In the genomic region with DNA sequence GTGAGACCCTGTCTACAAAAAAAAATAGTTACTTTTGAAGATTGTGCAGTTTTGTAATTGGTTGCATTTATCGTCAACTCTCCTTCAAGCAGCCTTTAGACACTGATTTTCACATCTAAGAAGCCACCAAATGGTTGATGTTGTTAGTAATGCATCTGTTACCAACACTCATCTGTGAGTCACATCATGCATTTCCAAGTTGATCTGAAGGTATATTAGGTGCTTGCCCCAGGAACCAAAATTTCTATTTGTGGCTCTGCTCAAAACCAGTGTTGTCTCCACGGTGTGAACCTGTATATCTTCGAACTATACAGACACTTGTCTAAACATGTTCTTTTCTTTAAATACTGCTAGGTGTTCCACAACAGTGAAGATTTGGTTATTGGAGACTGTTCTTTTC, we compare ENCODE assay signal across 32 cellular contexts. TPM values are rescaled to one million over a fixed set of nuclear protein-coding genes. Genes with fewer than 3 reads are reported as not detected.
DNase-seq lines count a peak whose midpoint lies in the region; ATAC-seq, FAIRE-seq and TF ChIP-seq lines count a peak whose summit lies in the region.
"Had no signal": no experiment of that assay in that cellular context is flagged by ENCODE, and none has a peak within 500 bp of the region (broad histone marks: within the 10 kb centered on the region; RNA-seq: fewer than 3 reads in every experiment).

No MANE protein-coding gene starts in this region.

- peak overlapping the region; percentile 46 for H3K27ac Mint-ChIP-seq in activated T-cell treated with anti-CD3 and anti-CD28 coated beads, Interleukin-2, amount 50 U/mL, for 72 hours
- no peak overlapping the region for H3K27ac Mint-ChIP-seq in endothelial cell (ENCODE audit: unreplicated experiment)
- H3K27ac Mint-ChIP-seq: activated naive CD8-positive, alpha-beta T cell treated with anti-CD3 and anti-CD28 coated beads, Interleukin-2, amount 50 U/mL, for 24 hours; neural progenitor cell had no signal

- no peak overlapping the region for H3K4me2 ChIP-seq in smooth muscle cell
- H3K4me2 ChIP-seq: neural progenitor cell had no signal

- CTCF ChIA-PET in Panc1 (lab: Charles Lee) = interaction anchor here (0.6 kb wide), 1 partner anchor 65 kb away, joined by 5 read pairs; no protein-coding TSS in a partner anchor

- POLR2A ChIA-PET in Panc1 (lab: Charles Lee) = no interaction called here

- H3K4me1 Mint-ChIP-seq in activated T-cell treated with anti-CD3 and anti-CD28 coated beads, Interleukin-2, amount 50 U/mL, for 72 hours (ENCODE audit: low read depth) = peaks cover 5% of the 10 kb centered on the region
- H3K4me1 Mint-ChIP-seq in endothelial cell (ENCODE audit: unreplicated experiment) = no peaks in the 10 kb centered on the region
- H3K4me1 Mint-ChIP-seq: neural progenitor cell had no signal

- no peaks in the 10 kb centered on the region for H3K4me1 ChIP-seq in Panc1 (ENCODE audit: control insufficient read depth, insufficient read depth, low read length)
- no peaks in the 10 kb centered on the region for H3K4me1 ChIP-seq in smooth muscle cell (ENCODE audit: low read depth)
- H3K4me1 ChIP-seq: body of pancreas, neural progenitor cell, pancreas had no signal

- TF ChIP-seq POLR2A in GM18505 (IDR thresholded peaks at IDR 0.05; ENCODE audit: borderline replicate concordance, extremely low read depth, insufficient read depth, insufficient read length) = no peak

- H3K9me3 Mint-ChIP-seq in activated T-cell treated with anti-CD3 and anti-CD28 coated beads, Interleukin-2, amount 50 U/mL, for 72 hours = no peaks in the 10 kb centered on the region
- H3K9me3 Mint-ChIP-seq in endothelial cell (ENCODE audit: unreplicated experiment) = no peaks in the 10 kb centered on the region
- H3K9me3 Mint-ChIP-seq: activated naive CD8-positive, alpha-beta T cell treated with anti-CD3 and anti-CD28 coated beads, Interleukin-2, amount 50 U/mL, for 24 hours; activated T-cell treated with anti-CD3 and anti-CD28 coated beads, Interleukin-2, amount 50 U/mL, for 4 hours; CD4-positive, CD25-positive, alpha-beta regulatory T cell; neural progenitor cell had no signal

- no peaks in the 10 kb centered on the region for H3K27me3 Mint-ChIP-seq in activated T-cell treated with anti-CD3 and anti-CD28 coated beads, Interleukin-2, amount 50 U/mL, for 72 hours (ENCODE audit: low read depth)
- no peaks in the 10 kb centered on the region for H3K27me3 Mint-ChIP-seq in endothelial cell (ENCODE audit: unreplicated experiment)
- H3K27me3 Mint-ChIP-seq: activated naive CD8-positive, alpha-beta T cell treated with anti-CD3 and anti-CD28 coated beads, Interleukin-2, amount 50 U/mL, for 24 hours; CD4-positive, CD25-positive, alpha-beta regulatory T cell had no signal

- H3F3A ChIP-seq in smooth muscle cell (ENCODE audit: low read depth) = no peaks in the 10 kb centered on the region

- no peak overlapping the region for H3K9ac ChIP-seq in smooth muscle cell (ENCODE audit: low read depth)
- H3K9ac ChIP-seq: neural progenitor cell had no signal

- peaks cover 32% of the 10 kb centered on the region for H4K20me1 ChIP-seq in smooth muscle cell (ENCODE audit: low read depth)

- H3K36me3 Mint-ChIP-seq in activated T-cell treated with anti-CD3 and anti-CD28 coated beads, Interleukin-2, amount 50 U/mL, for 72 hours (ENCODE audit: insufficient read depth in 2 of 2) = peaks cover 9 to 40% of the 10 kb centered on the region in 2 donors
- peaks cover 23% of the 10 kb centered on the region for H3K36me3 Mint-ChIP-seq in endothelial cell (ENCODE audit: low read depth, unreplicated experiment)

- in situ Hi-C loops in Panc1 (cut with HindIII; ENCODE audit: low pct_unique_long_range_greater_than_20kb, low sequenced_read_pairs) = no loop called here

- no peak overlapping the region for H2AFZ ChIP-seq in smooth muscle cell (ENCODE audit: low read depth)
- H2AFZ ChIP-seq: neural progenitor cell had no signal

- peaks cover 20% of the 10 kb centered on the region for H3K79me2 ChIP-seq in smooth muscle cell (ENCODE audit: low read depth)

- BruUV-seq in Panc1 (replicated peaks; lab: Mats Ljungman, UMichigan) = TSS peak; percentile 39

- ATAC-seq in activated T-cell treated with anti-CD3 and anti-CD28 coated beads, Interleukin-2, amount 50 U/mL, for 72 hours (replicated peaks in 1 of 2) = no peak
- ATAC-seq in Panc1 (no peak), GM18505 (IDR thresholded peaks at IDR 0.05; ENCODE audit: unreplicated experiment) (no peak)
- ATAC-seq: activated naive CD8-positive, alpha-beta T cell treated with anti-CD3 and anti-CD28 coated beads, Interleukin-2, amount 50 U/mL, for 24 hours; activated T-cell treated with anti-CD3 and anti-CD28 coated beads, Interleukin-2, amount 50 U/mL, for 4 hours; body of pancreas; pancreas; stimulated activated naive CD8-positive, alpha-beta T cell treated with anti-CD3 and anti-CD28 coated beads, Interleukin-15, Interleukin-2, amounts not matched to agents 100 U/mL and 50 U/mL, for 24 hours had no signal

- no peaks in the 10 kb centered on the region for H3K9me3 ChIP-seq in Panc1 (ENCODE audit: control insufficient read depth, insufficient read depth, low read depth, low read length)
- no peaks in the 10 kb centered on the region for H3K9me3 ChIP-seq in smooth muscle cell (replicated peaks; ENCODE audit: low read depth)
- H3K9me3 ChIP-seq: body of pancreas, pancreas had no signal

- no peak overlapping the region for H3K4me3 Mint-ChIP-seq in activated T-cell treated with anti-CD3 and anti-CD28 coated beads, Interleukin-2, amount 50 U/mL, for 72 hours
- no peak overlapping the region for H3K4me3 Mint-ChIP-seq in endothelial cell (ENCODE audit: unreplicated experiment)
- H3K4me3 Mint-ChIP-seq: activated naive CD8-positive, alpha-beta T cell treated with anti-CD3 and anti-CD28 coated beads, Interleukin-2, amount 50 U/mL, for 24 hours; activated T-cell treated with anti-CD3 and anti-CD28 coated beads, Interleukin-2, amount 50 U/mL, for 4 hours; CD4-positive, CD25-positive, alpha-beta regulatory T cell; neural progenitor cell had no signal

- H3K27me3 ChIP-seq in Panc1 (ENCODE audit: control insufficient read depth, insufficient read depth, low read length) (no peaks in the 10 kb centered on the region), bronchial epithelial cell (ENCODE audit: control insufficient read depth, insufficient read depth, low read length) (no peaks in the 10 kb centered on the region), smooth muscle cell (ENCODE audit: low read depth) (no peaks in the 10 kb centered on the region)
- H3K27me3 ChIP-seq: body of pancreas, neural progenitor cell, pancreas had no signal

- no peak for FAIRE-seq in bronchial epithelial cell (lab: Jason Lieb, UNC)
- FAIRE-seq: endothelial cell of umbilical vein, islet of Langerhans, pancreas, RCC 7860 had no signal

- TF ChIP-seq CTCF in Panc1 (IDR thresholded peaks at IDR 0.05) (no peak), bronchial epithelial cell (IDR thresholded peaks at IDR 0.05; ENCODE audit: insufficient read depth, low read length, severe bottlenecking) (no peak), smooth muscle cell (IDR thresholded peaks at IDR 0.05; ENCODE audit: borderline replicate concordance, insufficient read depth, poor library complexity, severe bottlenecking) (no peak), endothelial cell (IDR thresholded peaks at IDR 0.05; ENCODE audit: unreplicated experiment) (no peak)

- H3K4me3 ChIP-seq in Panc1 (ENCODE audit: low read depth in 2 of 2, low read length in 2 of 2) = no peak overlapping the region
- H3K4me3 ChIP-seq in bronchial epithelial cell (ENCODE audit: low read depth, low read length) = no peak overlapping the region
- no peak overlapping the region for H3K4me3 ChIP-seq in smooth muscle cell
- H3K4me3 ChIP-seq: body of pancreas, neural progenitor cell, pancreas had no signal

- intact Hi-C loops in Panc1 (cut with micrococcal nuclease; ENCODE audit: unreplicated experiment) = no loop called here

- H3K27ac ChIP-seq in Panc1 (ENCODE audit: low read length) (no peak overlapping the region), smooth muscle cell (ENCODE audit: low read depth) (peak overlapping the region; percentile 8)
- H3K27ac ChIP-seq: body of pancreas, neural progenitor cell, pancreas had no signal

- 59% methylated on average over 3 of the region's 3 CpGs for WGBS in smooth muscle cell (ENCODE audit: low lambda C conversion rate)

- peaks cover 21% of the 10 kb centered on the region; the same call in 1 of the 2 replicates for H3K36me3 ChIP-seq in Panc1 (ENCODE audit: control insufficient read depth, insufficient read depth, low read length)
- peaks cover 15% of the 10 kb centered on the region for H3K36me3 ChIP-seq in bronchial epithelial cell (ENCODE audit: control insufficient read depth, insufficient read depth, low read length)
- peaks cover 3% of the 10 kb centered on the region for H3K36me3 ChIP-seq in smooth muscle cell (ENCODE audit: low read depth)

- no peak for DNase-seq in activated T-cell treated with anti-CD3 and anti-CD28 coated beads, Interleukin-2, amount 50 U/mL, for 72 hours
- no peak for DNase-seq in activated T-cell treated with anti-CD3 and anti-CD28 coated beads, Interleukin-2, amount 50 U/mL, for 1 hour
- DNase-seq in Panc1 (ENCODE audit: low read depth, low spot score) = no peak
- peak; percentile 68 for DNase-seq in bronchial epithelial cell (ENCODE audit: low read depth)
- no peak for DNase-seq in smooth muscle cell (lab: John Stamatoyannopoulos, UW; ENCODE audit: unreplicated experiment)
- DNase-seq in endothelial cell (ENCODE audit: low spot score) = no peak
- no peak for DNase-seq in amygdala (lab: John Stamatoyannopoulos, UW)
- DNase-seq: activated CD4-positive, alpha-beta T cell treated with anti-CD3 and anti-CD28 coated beads, Interleukin-2, amount 50 U/mL, for 1 hour; activated gamma-delta T cell treated with Interleukin-2 at 50 U/mL for 16 hours; activated naive CD8-positive, alpha-beta T cell treated with anti-CD3 and anti-CD28 coated beads, Interleukin-2, amount 50 U/mL, for 24 hours; activated T-cell treated with anti-CD3 and anti-CD28 coated beads, Interleukin-2, amount 50 U/mL, for 4 hours; AML-193; body of pancreas; Calu3; CD4-positive, CD25-positive, alpha-beta regulatory T cell; DMS79; GDM1; KG1; NCI-H2029 treated with DMSO at 0.1 percent for 48 hours; NCI-H526; NK-92 treated with Interleukin-12 subunit alpha and Interleukin-12 subunit beta, amount 100 ng/mL, for 24 hours; pancreas; retina; stimulated activated CD4-positive, alpha-beta T cell treated with anti-CD3 and anti-CD28 coated beads, Interleukin-1b, Interleukin-23, amount 100 ng/mL, for 48 hours; stimulated activated naive CD8-positive, alpha-beta T cell treated with anti-CD3 and anti-CD28 coated beads, Interleukin-15, Interleukin-2, amounts not matched to agents 100 U/mL and 50 U/mL, for 24 hours; T-helper 9 cell had no signal

RNA-seq across cellular contexts. Expression of gene XRCC6, which starts 21.6 kb away (rescaled TPM):
- 100 to 1,000 TPM; 271 to 315 TPM for total RNA-seq in activated T-cell treated with anti-CD3 and anti-CD28 coated beads, Interleukin-2, amount 50 U/mL, for 72 hours
- total RNA-seq in Panc1 (2021; ENCODE audit: unreplicated experiment) = 287 TPM
- polyA plus RNA-seq in Panc1 (2012; ENCODE audit: insufficient read length) = 246 TPM
- 229 and 266 TPM in 2 replicates for total RNA-seq in bronchial epithelial cell
- total RNA-seq in smooth muscle cell = 186 and 200 TPM in 2 replicates
- polyA plus RNA-seq in smooth muscle cell = 255 and 264 TPM in 2 replicates
- total RNA-seq in endothelial cell (ENCODE audit: unreplicated experiment) = 211 TPM

RNA-seq across cellular contexts. Expression of gene DESI1, which starts 21.9 kb away (rescaled TPM):
- 10 to 100 TPM; 52.6 to 65.7 TPM for total RNA-seq in activated T-cell treated with anti-CD3 and anti-CD28 coated beads, Interleukin-2, amount 50 U/mL, for 72 hours
- total RNA-seq in Panc1 (2021; ENCODE audit: unreplicated experiment) = 33.5 TPM
- 14.9 TPM for polyA plus RNA-seq in Panc1 (2012; ENCODE audit: insufficient read length)
- total RNA-seq in bronchial epithelial cell = 10.8 and 17.5 TPM in 2 replicates
- total RNA-seq in smooth muscle cell = 12.0 and 16.9 TPM in 2 replicates
- polyA plus RNA-seq in smooth muscle cell = 14.3 and 17.6 TPM in 2 replicates
- 23.2 TPM for total RNA-seq in endothelial cell (ENCODE audit: unreplicated experiment)

RNA-seq across cellular contexts. Expression of gene SNU13, which starts 46.0 kb away (rescaled TPM):
- 100 to 1,000 TPM; 187 to 210 TPM for total RNA-seq in activated T-cell treated with anti-CD3 and anti-CD28 coated beads, Interleukin-2, amount 50 U/mL, for 72 hours
- total RNA-seq in Panc1 (2021; ENCODE audit: unreplicated experiment) (113 TPM), bronchial epithelial cell (81.5 and 95.6 TPM in 2 replicates), smooth muscle cell (98.2 and 142 TPM in 2 replicates), endothelial cell (ENCODE audit: unreplicated experiment) (133 TPM)
- polyA plus RNA-seq in Panc1 (2012; ENCODE audit: insufficient read length) = 161 TPM
- polyA plus RNA-seq in smooth muscle cell = 239 and 250 TPM in 2 replicates

RNA-seq across cellular contexts. Expression of gene PMM1, which starts 53.1 kb away (rescaled TPM):
- 10 to 100 TPM; 84.3 to 86.2 TPM for total RNA-seq in activated T-cell treated with anti-CD3 and anti-CD28 coated beads, Interleukin-2, amount 50 U/mL, for 72 hours
- 30.5 TPM for total RNA-seq in Panc1 (2021; ENCODE audit: unreplicated experiment)
- 32.9 TPM for polyA plus RNA-seq in Panc1 (2012; ENCODE audit: insufficient read length)
- 17.4 and 23.6 TPM in 2 replicates for total RNA-seq in bronchial epithelial cell
- total RNA-seq in smooth muscle cell = 19.5 and 24.7 TPM in 2 replicates
- 71.9 and 87.3 TPM in 2 replicates for polyA plus RNA-seq in smooth muscle cell
- 6.0 TPM for total RNA-seq in endothelial cell (ENCODE audit: unreplicated experiment)

RNA-seq across cellular contexts. Expression of gene MEI1, which starts 56.6 kb away (rescaled TPM):
- total RNA-seq in activated T-cell treated with anti-CD3 and anti-CD28 coated beads, Interleukin-2, amount 50 U/mL, for 72 hours = 10 to 100 TPM; 72.3 to 73.0 TPM
- total RNA-seq in Panc1 (2021; ENCODE audit: unreplicated experiment) (0.18 TPM), bronchial epithelial cell (0.13 TPM in 1 of 2 replicates, not detected in the other), smooth muscle cell (0.18 and 0.49 TPM in 2 replicates), endothelial cell (ENCODE audit: unreplicated experiment) (0.38 TPM)
- polyA plus RNA-seq in Panc1 (2012; ENCODE audit: insufficient read length) = not detected
- polyA plus RNA-seq in smooth muscle cell = 2.6 and 3.2 TPM in 2 replicates
- total RNA-seq: body of pancreas, temporal lobe had no signal
